ENCODE assay signal across 9 cellular contexts in the genomic region with DNA sequence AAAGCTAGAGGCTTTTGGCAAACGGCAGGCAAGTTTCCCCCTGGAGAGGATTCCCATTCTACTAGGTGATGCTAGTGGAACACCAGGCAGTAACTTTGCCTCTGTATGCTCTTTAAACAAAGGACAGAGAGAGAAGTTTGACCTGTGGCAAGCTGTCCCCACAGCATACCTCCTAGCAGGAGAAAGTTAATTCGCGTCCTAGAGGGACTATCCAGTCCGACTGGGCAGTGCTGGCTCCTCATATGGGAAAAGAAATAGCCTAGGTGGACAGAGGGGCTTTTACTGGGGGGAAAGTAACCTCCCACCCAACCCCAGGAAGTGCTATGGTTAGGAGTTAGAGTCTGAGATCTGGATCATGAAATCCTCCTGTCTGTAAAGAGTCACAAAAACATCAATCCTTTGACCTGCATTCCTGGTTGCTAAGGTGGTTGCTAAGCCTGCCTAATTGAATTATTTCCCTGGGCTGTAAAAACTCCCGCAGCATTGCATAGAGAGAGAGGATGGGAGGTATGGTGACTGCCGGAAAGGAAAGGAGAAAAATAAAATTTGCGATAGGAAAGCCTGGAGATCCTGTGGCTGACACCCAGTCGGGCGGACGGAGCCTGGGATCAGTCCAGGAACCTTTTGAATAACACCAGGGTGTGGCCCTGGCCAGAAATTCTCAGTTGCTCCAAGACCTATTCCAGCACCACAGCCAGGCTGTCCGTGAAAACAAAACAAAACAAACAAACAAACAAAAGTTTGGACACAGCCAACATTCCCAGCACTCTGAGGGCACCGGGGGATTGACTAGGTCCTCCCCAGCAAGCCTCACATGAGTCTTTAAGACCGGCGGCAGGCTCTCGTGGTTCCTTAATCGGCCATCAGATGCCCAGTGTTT.
DNase-seq lines count a peak whose midpoint lies in the region; ATAC-seq and TF ChIP-seq lines count a peak whose summit lies in the region.
"Had no signal": no experiment of that assay in that cellular context is flagged by ENCODE, and none has a peak within 500 bp of the region (broad histone marks: within the 10 kb centered on the region; RNA-seq: fewer than 3 reads in every experiment).

No MANE protein-coding gene starts in this region.

- TF ChIP-seq RAD21 in Ishikawa (IDR thresholded peaks at IDR 0.05; ENCODE audit: low read depth), result no peak

- H3K4me3 ChIP-seq in ACC112 (ENCODE audit: low read depth, low read length) (peak overlapping the region; percentile 52), ectodermal cell (ENCODE audit: insufficient read depth, low read depth, low read length) (no peak overlapping the region), neural progenitor cell (peak overlapping the region; percentile 9)

- H3K4me1 Mint-ChIP-seq in neural progenitor cell, result peaks cover 26% of the 10 kb centered on the region

- peak overlapping the region; percentile 71 for H3K4me2 ChIP-seq in neural progenitor cell

- no peak for TF ChIP-seq CTCF in neural progenitor cell (IDR thresholded peaks at IDR 0.05)

- no peaks in the 10 kb centered on the region for H3K36me3 Mint-ChIP-seq in neural progenitor cell

- H3K4me3 Mint-ChIP-seq in neural progenitor cell, result peak overlapping the region; percentile 57

- H3K4me1 ChIP-seq in ACC112 (ENCODE audit: control insufficient read depth, insufficient read depth, low read length, unreplicated experiment), result no peaks in the 10 kb centered on the region
- peaks cover 18% of the 10 kb centered on the region for H3K4me1 ChIP-seq in ectodermal cell (ENCODE audit: control insufficient read depth, insufficient read depth, low read length)
- peaks cover 28% of the 10 kb centered on the region for H3K4me1 ChIP-seq in neural progenitor cell

- no peaks in the 10 kb centered on the region for H4K20me1 ChIP-seq in neural progenitor cell (ENCODE audit: low read depth)

- H3K9me3 ChIP-seq in ectodermal cell (ENCODE audit: control insufficient read depth, low read length) (no peaks in the 10 kb centered on the region), neural progenitor cell (ENCODE audit: low read depth) (no peaks in the 10 kb centered on the region)

- DNase-seq in neural progenitor cell (ENCODE audit: low spot score) (peak; percentile 76), NCI-H1436 (lab: John Stamatoyannopoulos, UW) (no peak), NCI-H1105 treated with DMSO at 0.1 percent for 48 hours (lab: John Stamatoyannopoulos, UW) (no peak)
- DNase-seq: NCI-H1092 treated with DMSO at 0.1 percent for 48 hours had no signal

- 66 to 67% methylated on average over 16 of the region's 16 CpGs for WGBS in ectodermal cell, 2 experiments

- TF ChIP-seq EP300 in Ishikawa (IDR thresholded peaks at IDR 0.05; ENCODE audit: borderline replicate concordance), result no peak

- ATAC-seq in HG03521 (IDR thresholded peaks at IDR 0.05; ENCODE audit: unreplicated experiment) (no peak), HG03139 (IDR thresholded peaks at IDR 0.05; ENCODE audit: unreplicated experiment) (no peak)

- H3K36me3 ChIP-seq in ACC112 (ENCODE audit: insufficient read depth, low read length) (no peaks in the 10 kb centered on the region), ectodermal cell (ENCODE audit: control insufficient read depth, insufficient read depth, low read length) (no peaks in the 10 kb centered on the region), neural progenitor cell (no peaks in the 10 kb centered on the region)

- no peaks in the 10 kb centered on the region for H3K27me3 ChIP-seq in ACC112 (ENCODE audit: insufficient read depth, low read length)
- no peaks in the 10 kb centered on the region for H3K27me3 ChIP-seq in ectodermal cell (ENCODE audit: control insufficient read depth, insufficient read depth, low read length, poor library complexity, severe bottlenecking)
- no peaks in the 10 kb centered on the region for H3K27me3 ChIP-seq in neural progenitor cell

- H3K27me3 Mint-ChIP-seq in neural progenitor cell (ENCODE audit: insufficient read depth, low read depth), result peaks cover 6% of the 10 kb centered on the region

- H2AFZ ChIP-seq in ACC112 (ENCODE audit: low read length, unreplicated experiment) (peak overlapping the region; percentile 65), neural progenitor cell (replicated peaks) (peak overlapping the region; percentile 86)

- H3K27ac Mint-ChIP-seq in neural progenitor cell, result peak overlapping the region; percentile 96

- no peak overlapping the region for H3K9ac ChIP-seq in neural progenitor cell

- H3K9me3 Mint-ChIP-seq in neural progenitor cell, result no peaks in the 10 kb centered on the region

- peaks cover 16% of the 10 kb centered on the region for H3F3A ChIP-seq in neural progenitor cell (ENCODE audit: low read depth)

- no peaks in the 10 kb centered on the region for H3K79me2 ChIP-seq in ACC112 (ENCODE audit: control insufficient read depth, insufficient read depth, low read length, unreplicated experiment)
- H3K79me2 ChIP-seq in neural progenitor cell (ENCODE audit: low read depth), result no peaks in the 10 kb centered on the region

- no peak overlapping the region for H3K27ac ChIP-seq in ACC112 (ENCODE audit: low read depth, low read length)
- H3K27ac ChIP-seq in ectodermal cell (ENCODE audit: insufficient read depth, low read depth, low read length, poor library complexity, severe bottlenecking), result peak overlapping the region; percentile 85
- peak overlapping the region; percentile 46 for H3K27ac ChIP-seq in neural progenitor cell

TF ChIP-seq in Ishikawa, 13 proteins besides CTCF, POLR2A, EP300 and RAD21:
- TF ChIP-seq TEAD4 (IDR thresholded peaks at IDR 0.05), result 0 out of 2 replicates have a peak, but pooled peaks have one; percentile 10
- no peak for TF ChIP-seq EGR1 (IDR thresholded peaks at IDR 0.05)
TF ChIP-seq in Ishikawa: peak in this region for 1.
